Comparison of ENCODE assay signal across 14 cellular contexts in genomic region chr5:139678283-139678613, GRCh38. TPM values are rescaled to one million over a fixed set of nuclear protein-coding genes. Genes with fewer than 3 reads are reported as not detected.
DNase-seq lines count a peak whose midpoint lies in the region; ATAC-seq and TF ChIP-seq lines count a peak whose summit lies in the region.
"Had no signal": no experiment of that assay in that cellular context is flagged by ENCODE, and none has a peak within 500 bp of the region (broad histone marks: within the 10 kb centered on the region; RNA-seq: fewer than 3 reads in every experiment).

No MANE protein-coding gene starts in this region.

- no peak overlapping the region for H3K18ac ChIP-seq in mesenchymal stem cell (ENCODE audit: low read depth in 1 of 2, low read length in 2 of 2)

- H3K27ac ChIP-seq in GM23248: peak overlapping the region; percentile 53
- peak overlapping the region; percentile 63 to 70 for H3K27ac ChIP-seq in ascending aorta
- H3K27ac ChIP-seq in mesenchymal stem cell (ENCODE audit: low read length, poor library complexity, severe bottlenecking): peak overlapping the region; percentile 3
- peak overlapping the region in 6 of 8 donors; percentile 21 to 48 (median 39) for H3K27ac ChIP-seq in spleen

- TF ChIP-seq POLR2A in spleen (IDR thresholded peaks at IDR 0.05): no peak

- in situ Hi-C loops in GM23248 (cut with MboI): no loop called here

- H3K27me3 ChIP-seq in GM23248 (replicated peaks; ENCODE audit: insufficient read depth): no peaks in the 10 kb centered on the region
- no peaks in the 10 kb centered on the region for H3K27me3 ChIP-seq in ascending aorta
- H3K27me3 ChIP-seq in mesenchymal stem cell (ENCODE audit: control insufficient read depth in 1 of 2, insufficient read depth in 1 of 2, low read length in 2 of 2): no peaks in the 10 kb centered on the region
- H3K27me3 ChIP-seq in spleen (replicated peaks in 1 of 7): no peaks in the 10 kb centered on the region
- H3K27me3 ChIP-seq: MG63, Peyer's patch had no signal

- no peak overlapping the region for H2BK15ac ChIP-seq in mesenchymal stem cell (ENCODE audit: low read depth, poor library complexity, severe bottlenecking)

- no peak overlapping the region for H2BK120ac ChIP-seq in mesenchymal stem cell (ENCODE audit: low read depth, low read length)

- no peak overlapping the region for H3K9ac ChIP-seq in GM23248
- peak overlapping the region; percentile 19 for H3K9ac ChIP-seq in mesenchymal stem cell (ENCODE audit: low read length)

- no peak for ATAC-seq in esophagus mucosa
- ATAC-seq: naive thymus-derived CD8-positive, alpha-beta T cell had no signal

- H4K8ac ChIP-seq in mesenchymal stem cell (ENCODE audit: low read length): no peak overlapping the region

- no peak overlapping the region for H3K23ac ChIP-seq in mesenchymal stem cell (ENCODE audit: low read length in 2 of 2)

- H3K36me3 ChIP-seq in GM23248 (ENCODE audit: low read depth): peaks cover 14% of the 10 kb centered on the region; the same call in 1 of the 2 replicates
- H3K36me3 ChIP-seq in ascending aorta: peaks cover 17 to 33% of the 10 kb centered on the region in 2 donors
- H3K36me3 ChIP-seq in mesenchymal stem cell (ENCODE audit: control insufficient read depth in 1 of 2, insufficient read depth in 2 of 2, low read depth in 1 of 2, low read length in 2 of 2): peaks cover 33 to 72% of the 10 kb centered on the region in 2 experiments
- peaks cover 0 to 52% (median 29%) of the 10 kb centered on the region in 6 donors for H3K36me3 ChIP-seq in spleen

- no peak overlapping the region for H3K4me3 ChIP-seq in GM23248
- H3K4me3 ChIP-seq in ascending aorta: no peak overlapping the region
- H3K4me3 ChIP-seq in mesenchymal stem cell (ENCODE audit: insufficient read depth in 1 of 2, low read depth in 1 of 2, low read length in 2 of 2): no peak overlapping the region
- no peak overlapping the region for H3K4me3 ChIP-seq in spleen
- H3K4me3 ChIP-seq: MG63, Peyer's patch had no signal

- H2AFZ ChIP-seq in GM23248: no peak overlapping the region
- H2AFZ ChIP-seq in mesenchymal stem cell (ENCODE audit: low read depth, low read length): no peak overlapping the region

- DNase-seq in GM23248 (no peak), ascending aorta (ENCODE audit: low spot score in 2 of 2) (no peak), mesenchymal stem cell (no peak), spleen (no peak), NCI-H82 treated with DMSO at 0.1 percent for 48 hours (lab: John Stamatoyannopoulos, UW; ENCODE audit: unreplicated experiment) (no peak), NCI-H345 treated with DMSO at 0.1 percent for 48 hours (lab: John Stamatoyannopoulos, UW; ENCODE audit: unreplicated experiment) (no peak), cerebellum (ENCODE audit: low spot score) (no peak)
- DNase-seq: aorta; HFFc6; naive thymus-derived CD8-positive, alpha-beta T cell; Peyer's patch; SW 1271 had no signal

- no peak overlapping the region for H2BK12ac ChIP-seq in mesenchymal stem cell (ENCODE audit: low read length in 2 of 2)

- peaks cover 95% of the 10 kb centered on the region for H3K79me2 ChIP-seq in GM23248 (ENCODE audit: insufficient read depth)

- H3K4ac ChIP-seq in mesenchymal stem cell (ENCODE audit: low read depth in 1 of 2, low read length in 2 of 2): no peak overlapping the region

- no peak overlapping the region for H3K14ac ChIP-seq in mesenchymal stem cell (ENCODE audit: low read length in 2 of 2)

- H3K9me3 ChIP-seq in GM23248 (ENCODE audit: low read depth): no peaks in the 10 kb centered on the region
- no peaks in the 10 kb centered on the region for H3K9me3 ChIP-seq in ascending aorta
- H3K9me3 ChIP-seq in mesenchymal stem cell (ENCODE audit: control insufficient read depth, low read length): no peaks in the 10 kb centered on the region
- H3K9me3 ChIP-seq in spleen: no peaks in the 10 kb centered on the region
- H3K9me3 ChIP-seq: MG63, Peyer's patch had no signal

- peaks cover 3% of the 10 kb centered on the region for H3K79me1 ChIP-seq in mesenchymal stem cell (replicated peaks; ENCODE audit: low read length, poor library complexity, severe bottlenecking)

- WGBS in GM23248 (ENCODE audit: low coverage in 1 of 2, low lambda C conversion rate in 2 of 2, missing lambda C conversion rate in 2 of 2), 2 experiments: 76 to 88% methylated on average over 2 to 5 of the region's 5 CpGs
- 80% methylated on average over 1 of the region's 5 CpGs for WGBS in mesenchymal stem cell
- WGBS in spleen, 5 donors: 72 to 90% (median 78%) methylated on average over 4 to 5 of the region's 5 CpGs

- H2BK5ac ChIP-seq in mesenchymal stem cell (ENCODE audit: low read depth, low read length, poor library complexity, severe bottlenecking): no peak overlapping the region

- no peak overlapping the region for H3K4me2 ChIP-seq in GM23248 (ENCODE audit: unreplicated experiment)
- H3K4me2 ChIP-seq in mesenchymal stem cell (ENCODE audit: low read length, poor library complexity, severe bottlenecking): no peak overlapping the region

- no peaks in the 10 kb centered on the region; the same call in 1 of the 2 replicates for H4K20me1 ChIP-seq in GM23248 (ENCODE audit: insufficient read depth)

- H3F3A ChIP-seq in GM23248 (ENCODE audit: insufficient read depth): peaks cover 14% of the 10 kb centered on the region

- H2AK5ac ChIP-seq in mesenchymal stem cell (ENCODE audit: low read length, severe bottlenecking): no peak overlapping the region

- TF ChIP-seq CTCF in ascending aorta (IDR thresholded peaks at IDR 0.05): no peak
- TF ChIP-seq CTCF in spleen (IDR thresholded peaks at IDR 0.05 in 8 of 11, conservative IDR thresholded peaks at IDR 0.05 in 3 of 11): no peak

- H3K4me1 ChIP-seq in GM23248 (ENCODE audit: insufficient read depth) (peaks cover 32% of the 10 kb centered on the region), ascending aorta (peaks cover 25 to 54% of the 10 kb centered on the region in 2 donors), mesenchymal stem cell (ENCODE audit: control insufficient read depth, insufficient read depth, low read depth, low read length) (peaks cover 72% of the 10 kb centered on the region), spleen (peaks cover 16 to 72% (median 46%) of the 10 kb centered on the region in 6 donors)

- H3K9me2 ChIP-seq in GM23248 (ENCODE audit: insufficient read depth): no peaks in the 10 kb centered on the region

- intact Hi-C loops in ascending aorta (cut with DNase I): no loop called here
- intact Hi-C loops in spleen (cut with DNase I; ENCODE audit: low total_unique reads): no loop called here

- no peak overlapping the region for H4K91ac ChIP-seq in mesenchymal stem cell (ENCODE audit: low read length)

RNA-seq across cellular contexts. Expression of gene CXXC5, which starts 30.1 kb away (rescaled TPM):
- total RNA-seq in GM23248 (2014; rRNA removed; shearing (Covaris generic)): 163 and 168 TPM in 2 replicates
- polyA plus RNA-seq in GM23248 (2016; fragmentation: Nextera tagmentation; extraction: Ambion mirVana): 81.4 and 83.7 TPM in 2 replicates
- total RNA-seq in ascending aorta: 41.9 TPM
- 75.1 TPM for polyA plus RNA-seq in mesenchymal stem cell (2013, experiment 1 of 2)
- polyA plus RNA-seq in mesenchymal stem cell (2013, experiment 2 of 2): 76.7 TPM
- 10 to 100 TPM; 57.5 to 69.5 (median 62.8) TPM for total RNA-seq in spleen
- 10 to 100 TPM; 46.4 to 69.5 (median 60.8) TPM for polyA plus RNA-seq in spleen
- total RNA-seq in cerebellum: 76.6 TPM
- total RNA-seq in esophagus mucosa: 22.6 TPM

Comparison
In these comparisons a context has a peak if more than half of its experiments do, and no peak if none do; other contexts are left out.
1. H3K27ac ChIP-seq: peak in every context shown above with its lines; median percentile 66 in ascending aorta; 53 in GM23248; 39 in spleen; 3 in mesenchymal stem cell.